ENCODE assay signal across 24 cellular contexts in the genomic region with DNA sequence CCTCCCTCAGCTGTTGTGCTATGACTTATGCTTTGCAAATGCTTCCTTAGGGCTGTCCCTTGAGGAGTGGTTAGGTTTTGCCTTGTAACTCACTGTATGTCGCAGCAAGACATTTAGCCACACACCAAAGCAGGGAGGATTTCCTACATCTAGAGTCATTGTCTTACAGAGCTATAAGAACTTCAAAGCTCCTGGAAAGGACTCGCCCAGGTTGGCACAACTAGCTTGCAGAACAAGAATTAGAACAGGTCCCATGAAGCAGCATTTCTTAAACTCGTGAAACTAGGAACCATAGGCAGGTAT.
"Had no signal": no experiment of that assay in that cellular context is flagged by ENCODE, and none has a peak within 500 bp of the region (broad histone marks: within the 10 kb centered on the region; RNA-seq: fewer than 3 reads in every experiment).

No MANE protein-coding gene starts in this region.

- H3K27ac Mint-ChIP-seq: activated CD4-positive, alpha-beta memory T cell treated with anti-CD3 and anti-CD28 coated beads, Interleukin-2, amount 10 ng/mL, durations not matched to agents 7 days and 5 days; activated CD8-positive, alpha-beta memory T cell treated with anti-CD3 and anti-CD28 coated beads, Interleukin-2, amount 10 ng/mL, durations not matched to agents 7 days and 5 days; activated naive CD8-positive, alpha-beta T cell; endodermal cell; immature natural killer cell; memory B cell; natural killer cell; stimulated activated memory B cell treated with anti-CD40 and anti-IgM and Interleukin-4, amounts not matched to agents 10 μg/mL and 1 μg/mL and 100 μg/mL, for 72 hours had no signal

- H3K27ac ChIP-seq: gastroesophageal sphincter, neutrophil, parathyroid adenoma, vagina, WERI-Rb-1 had no signal

- H3K79me2 ChIP-seq: parathyroid adenoma had no signal

- H2AFZ ChIP-seq: parathyroid adenoma had no signal

- H3K36me3 ChIP-seq: gastroesophageal sphincter, neutrophil, vagina, WERI-Rb-1 had no signal

- H3K9me3 Mint-ChIP-seq: activated CD4-positive, alpha-beta memory T cell treated with anti-CD3 and anti-CD28 coated beads, Interleukin-2, amount 10 ng/mL, durations not matched to agents 7 days and 5 days; brain; endodermal cell; immature natural killer cell; natural killer cell; stimulated activated memory B cell treated with anti-CD40 and anti-IgM and Interleukin-4, amounts not matched to agents 10 μg/mL and 1 μg/mL and 100 μg/mL, for 72 hours had no signal

- H3K4me1 Mint-ChIP-seq: endodermal cell had no signal

- H3K9ac ChIP-seq: parathyroid adenoma had no signal

- DNase-seq: activated CD4-positive, alpha-beta memory T cell treated with anti-CD3 and anti-CD28 coated beads, Interleukin-2, amount 10 ng/mL, durations not matched to agents 7 days and 5 days; activated CD8-positive, alpha-beta memory T cell treated with anti-CD3 and anti-CD28 coated beads, Interleukin-2, amount 10 ng/mL, durations not matched to agents 7 days and 5 days; amniotic stem cell; erythroblast; immature natural killer cell; kidney glomerular epithelial cell; left ventricle myocardium superior; natural killer cell; stimulated activated CD4-positive, alpha-beta T cell treated with anti-CD3 and anti-CD28 coated beads, Interleukin-4, amount 100 ng/mL, for 4 hours; SW 1271; T-helper 2 cell; WERI-Rb-1 had no signal

- H3K4me1 ChIP-seq: parathyroid adenoma, vagina had no signal

- ATAC-seq: activated CD8-positive, alpha-beta memory T cell treated with anti-CD3 and anti-CD28 coated beads, Interleukin-2, amount 10 ng/mL, durations not matched to agents 7 days and 5 days; gastroesophageal sphincter; left ventricle myocardium superior; natural killer cell; sciatic nerve; stimulated activated memory B cell treated with anti-CD40 and anti-IgM and Interleukin-4, amounts not matched to agents 10 μg/mL and 1 μg/mL and 100 μg/mL, for 72 hours had no signal

- H3K4me3 ChIP-seq: gastroesophageal sphincter, mucosa of descending colon, vagina had no signal

- H3K9me3 ChIP-seq: gastroesophageal sphincter, mucosa of descending colon, neutrophil, vagina had no signal

- H3K27me3 ChIP-seq: dorsolateral prefrontal cortex, gastroesophageal sphincter, neutrophil, vagina had no signal

- H3K27me3 Mint-ChIP-seq: activated CD4-positive, alpha-beta memory T cell treated with anti-CD3 and anti-CD28 coated beads, Interleukin-2, amount 10 ng/mL, durations not matched to agents 7 days and 5 days; activated CD8-positive, alpha-beta memory T cell treated with anti-CD3 and anti-CD28 coated beads, Interleukin-2, amount 10 ng/mL, durations not matched to agents 7 days and 5 days; activated naive CD8-positive, alpha-beta T cell; memory B cell; stimulated activated memory B cell treated with anti-CD40 and anti-IgM and Interleukin-4, amounts not matched to agents 10 μg/mL and 1 μg/mL and 100 μg/mL, for 72 hours had no signal

- H3K4me3 Mint-ChIP-seq: activated CD4-positive, alpha-beta memory T cell treated with anti-CD3 and anti-CD28 coated beads, Interleukin-2, amount 10 ng/mL, durations not matched to agents 7 days and 5 days; activated CD8-positive, alpha-beta memory T cell treated with anti-CD3 and anti-CD28 coated beads, Interleukin-2, amount 10 ng/mL, durations not matched to agents 7 days and 5 days; activated naive CD8-positive, alpha-beta T cell; endodermal cell; immature natural killer cell; memory B cell; natural killer cell; stimulated activated memory B cell treated with anti-CD40 and anti-IgM and Interleukin-4, amounts not matched to agents 10 μg/mL and 1 μg/mL and 100 μg/mL, for 72 hours had no signal

- H3K36me3 Mint-ChIP-seq: brain; immature natural killer cell; memory B cell; natural killer cell; stimulated activated memory B cell treated with anti-CD40 and anti-IgM and Interleukin-4, amounts not matched to agents 10 μg/mL and 1 μg/mL and 100 μg/mL, for 72 hours had no signal
